Comparison of ENCODE assay signal across 15 cellular contexts in the genomic region with DNA sequence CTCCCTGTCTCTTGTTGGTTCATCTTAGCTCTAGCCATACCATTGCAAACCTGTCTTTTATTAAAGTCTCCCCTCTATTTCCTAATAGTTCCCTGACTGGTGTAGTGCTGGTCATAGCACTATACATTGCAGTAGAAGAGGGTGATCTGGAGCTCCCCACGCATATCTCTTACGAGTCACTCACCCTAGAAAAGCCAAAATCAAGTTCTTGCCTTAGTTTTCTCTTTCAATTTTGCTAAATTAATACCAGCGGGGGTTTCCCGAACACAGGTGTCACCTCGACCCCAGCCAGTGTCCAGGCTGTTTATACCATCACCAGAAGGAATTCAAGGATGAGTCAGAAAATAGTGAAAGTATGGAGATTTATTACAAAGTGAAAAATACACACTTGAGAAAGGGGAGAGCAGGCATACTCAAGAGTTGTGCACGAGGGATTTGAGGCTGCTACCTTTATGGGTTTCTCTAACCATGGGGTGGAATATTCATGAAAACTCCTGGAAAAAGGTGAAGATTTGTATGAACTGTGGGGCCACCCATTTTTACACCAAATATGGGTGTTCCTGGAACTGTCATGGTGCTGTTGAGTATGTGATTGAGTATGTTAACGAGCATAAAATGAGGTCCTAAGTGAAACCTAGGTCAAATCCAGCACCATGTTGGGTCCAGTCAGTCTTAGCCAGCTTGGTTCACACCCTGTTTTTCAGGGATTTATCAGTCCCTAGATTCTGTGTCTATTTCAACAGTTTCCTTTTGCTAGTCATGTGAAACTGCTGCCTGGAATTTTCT. TPM values are rescaled to one million over a fixed set of nuclear protein-coding genes. Genes with fewer than 3 reads are reported as not detected.
"Had no signal": no experiment of that assay in that cellular context is flagged by ENCODE, and none has a peak within 500 bp of the region (broad histone marks: within the 10 kb centered on the region; RNA-seq: fewer than 3 reads in every experiment).

No MANE protein-coding gene starts in this region.

- ATAC-seq: body of pancreas, foreskin keratinocyte, psoas muscle, right lobe of liver had no signal

- H3K4me1 ChIP-seq: body of pancreas, foreskin keratinocyte, psoas muscle, right lobe of liver, tibial artery, vagina had no signal

- H3K27ac ChIP-seq: body of pancreas, coronary artery, foreskin keratinocyte, psoas muscle, right lobe of liver, tibial artery, vagina had no signal

- DNase-seq: amniotic stem cell; body of pancreas; central memory CD4-positive, alpha-beta T cell; effector CD4-positive, alpha-beta T cell; foreskin keratinocyte; head of caudate nucleus; mammary epithelial cell; nephron progenitor cell; psoas muscle; right lobe of liver; T-helper 9 cell; tibial artery had no signal

- H3K27me3 ChIP-seq: body of pancreas, right lobe of liver, vagina had no signal

- H3K36me3 ChIP-seq: right lobe of liver, tibial artery, vagina had no signal

- H3K4me3 ChIP-seq: body of pancreas, coronary artery, psoas muscle, right lobe of liver, tibial artery, vagina had no signal

- H3K9me3 ChIP-seq: body of pancreas, psoas muscle, right lobe of liver, tibial artery, vagina had no signal

RNA-seq across cellular contexts. Expression of a gene that starts 20.2 kb away (rescaled TPM):
- polyA plus RNA-seq: endothelial cell of umbilical vein, foreskin keratinocyte had no signal
